33 cellular contexts compared by ENCODE assay signal in genomic region chr6:154466971-154467679, GRCh38.
"Had no signal": no experiment of that assay in that cellular context is flagged by ENCODE, and none has a peak within 500 bp of the region (broad histone marks: within the 10 kb centered on the region; RNA-seq: fewer than 3 reads in every experiment).

No MANE protein-coding gene starts in this region.

- H3K4me3 ChIP-seq: coronary artery, esophagus squamous epithelium, gastroesophageal sphincter had no signal

- H3K27me3 ChIP-seq: brain microvascular endothelial cell, esophagus squamous epithelium, gastroesophageal sphincter had no signal

- H3K4me1 Mint-ChIP-seq: activated B cell treated with CpG ODN at 0.5 μM for 24 hours; activated T-helper 17 cell treated with anti-CD3 and anti-CD28 coated beads, Interleukin-2, amount 50 U/mL, for 72 hours; central memory CD8-positive, alpha-beta T cell; T-cell had no signal

- H3K4me3 Mint-ChIP-seq: activated B cell treated with CpG ODN at 0.5 μM for 24 hours; activated CD8-positive, alpha-beta T cell treated with anti-CD3 and anti-CD28 coated beads for 36 hours; activated naive CD8-positive, alpha-beta T cell; activated T-cell treated with anti-CD3 and anti-CD28 coated beads, Interleukin-2, amount 50 U/mL, for 4 hours; activated T-helper 17 cell treated with anti-CD3 and anti-CD28 coated beads, Interleukin-2, amount 50 U/mL, for 72 hours; central memory CD8-positive, alpha-beta T cell; dendritic cell treated with granulocyte-macrophage colony-stimulating factor and Interleukin-4, amounts not matched to agents 40 ng/mL and 50 ng/mL, for 4 days; effector memory CD8-positive, alpha-beta T cell; T-cell; T-helper 1 cell treated with Interleukin-12 subunit alpha and Interleukin-12 subunit beta and Interleukin-4 antibody, amounts not matched to agents 30 μg/mL and 1 μg/mL, for 36 hours; T-helper 2 cell treated with Interferon-gamma antibody and Interleukin-4, amounts not matched to agents 5 μg/mL and 100 μg/mL, for 36 hours had no signal

- H3K27me3 Mint-ChIP-seq: activated B cell treated with CpG ODN at 0.5 μM for 24 hours; activated CD8-positive, alpha-beta T cell treated with anti-CD3 and anti-CD28 coated beads for 36 hours; activated naive CD8-positive, alpha-beta T cell; dendritic cell treated with granulocyte-macrophage colony-stimulating factor and Interleukin-4, amounts not matched to agents 40 ng/mL and 50 ng/mL, for 4 days; T-cell had no signal

- H3K9me3 Mint-ChIP-seq: activated T-helper 17 cell treated with anti-CD3 and anti-CD28 coated beads, Interleukin-2, amount 50 U/mL, for 72 hours; central memory CD8-positive, alpha-beta T cell; dendritic cell treated with granulocyte-macrophage colony-stimulating factor and Interleukin-4, amounts not matched to agents 40 ng/mL and 50 ng/mL, for 4 days; effector memory CD8-positive, alpha-beta T cell had no signal

- ATAC-seq: activated CD4-positive, CD25-positive, alpha-beta regulatory T cell treated with anti-CD3 and anti-CD28 coated beads, Interleukin-2, amount 50 U/mL, for 24 hours; activated CD8-positive, alpha-beta T cell treated with anti-CD3 and anti-CD28 coated beads for 36 hours; activated T-cell treated with anti-CD3 and anti-CD28 coated beads, Interleukin-2, amount 50 U/mL, for 4 hours; activated T-helper 17 cell treated with anti-CD3 and anti-CD28 coated beads, Interleukin-2, amount 50 U/mL, for 72 hours; effector memory CD8-positive, alpha-beta T cell; gastroesophageal sphincter; T-cell had no signal

- H3K9me3 ChIP-seq: gastroesophageal sphincter had no signal

- H3K36me3 Mint-ChIP-seq: T-cell had no signal

- H3K27ac ChIP-seq: brain microvascular endothelial cell, coronary artery, gastroesophageal sphincter, WERI-Rb-1 had no signal

- DNase-seq: activated B cell treated with CpG ODN at 0.5 μM for 24 hours; activated CD4-positive, alpha-beta T cell treated with anti-CD3 and anti-CD28 coated beads for 48 hours; activated CD4-positive, alpha-beta T cell treated with anti-CD3 and anti-CD28 coated beads, Interleukin-2, amount 50 U/mL, for 1 hour; activated CD4-positive, alpha-beta T cell treated with anti-CD3 and anti-CD28 coated beads, Interleukin-2, amount 50 U/mL, for 48 hours; activated CD8-positive, alpha-beta memory T cell treated with anti-CD3 and anti-CD28 coated beads for 24 hours; activated CD8-positive, alpha-beta T cell treated with anti-CD3 and anti-CD28 coated beads for 36 hours; activated effector memory CD4-positive, alpha-beta T cell treated with Interleukin-2 at 50 U/mL for 16 hours; activated gamma-delta T cell treated with Interleukin-2 at 50 U/mL for 16 hours; activated naive CD4-positive, alpha-beta T cell treated with anti-CD3 and anti-CD28 coated beads, Interleukin-2, amount 50 U/mL, for 16 hours; activated naive CD4-positive, alpha-beta T cell treated with Interleukin-2 at 50 U/mL for 16 hours; activated T-cell treated with anti-CD3 and anti-CD28 coated beads, Interleukin-2, amount 50 U/mL, for 4 hours; amniotic stem cell; anterior cingulate cortex; brain microvascular endothelial cell; effector CD4-positive, alpha-beta T cell; effector memory CD8-positive, alpha-beta T cell; esophagus squamous epithelium; foreskin melanocyte; T-cell; T1000; WERI-Rb-1 had no signal

- H3K36me3 ChIP-seq: brain microvascular endothelial cell, esophagus squamous epithelium, gastroesophageal sphincter, WERI-Rb-1 had no signal

- H3K27ac Mint-ChIP-seq: activated B cell treated with CpG ODN at 0.5 μM for 24 hours; activated CD8-positive, alpha-beta T cell treated with anti-CD3 and anti-CD28 coated beads for 36 hours; activated naive CD8-positive, alpha-beta T cell; activated T-helper 17 cell treated with anti-CD3 and anti-CD28 coated beads, Interleukin-2, amount 50 U/mL, for 72 hours; dendritic cell treated with granulocyte-macrophage colony-stimulating factor and Interleukin-4, amounts not matched to agents 40 ng/mL and 50 ng/mL, for 4 days; effector memory CD8-positive, alpha-beta T cell; T-cell; T-helper 1 cell treated with Interleukin-12 subunit alpha and Interleukin-12 subunit beta and Interleukin-4 antibody, amounts not matched to agents 30 μg/mL and 1 μg/mL, for 36 hours; T-helper 2 cell treated with Interferon-gamma antibody and Interleukin-4, amounts not matched to agents 5 μg/mL and 100 μg/mL, for 36 hours had no signal

- FAIRE-seq: astrocyte, bronchial epithelial cell, endothelial cell of umbilical vein had no signal
